Comparison of ENCODE assay signal across 2 cellular contexts in genomic region chr16:88910284-88911147, GRCh38.
TF ChIP-seq lines count a peak whose summit lies in the region.

No MANE protein-coding gene starts in this region.

TF ChIP-seq in HEK293, 187 proteins besides CTCF, POLR2A, EP300 and RAD21:
- TF ChIP-seq ZNF394 (tag by site-specific recombination; IDR thresholded peaks at IDR 0.05; ENCODE audit: borderline replicate concordance) (no peak), TSHZ1 (tag by site-specific recombination; IDR thresholded peaks at IDR 0.05; ENCODE audit: borderline replicate concordance) (no peak), ZNF223 (tag by site-specific recombination; IDR thresholded peaks at IDR 0.05) (no peak), ZNF211 (tag by site-specific recombination; IDR thresholded peaks at IDR 0.05; ENCODE audit: low read depth) (no peak), TCF7L2 (IDR thresholded peaks at IDR 0.05; ENCODE audit: borderline replicate concordance, low read depth, low read length) (no peak), ZSCAN30 (tag by site-specific recombination; IDR thresholded peaks at IDR 0.05) (no peak), ZSCAN5A (tag by site-specific recombination; IDR thresholded peaks at IDR 0.05) (no peak), EGR2 (tag by site-specific recombination; IDR thresholded peaks at IDR 0.05; ENCODE audit: low read depth) (0 out of 2 replicates have a peak, but pooled peaks have one; percentile 25), ZNF155 (tag by site-specific recombination; IDR thresholded peaks at IDR 0.05) (no peak), PRDM1 (tag by site-specific recombination; IDR thresholded peaks at IDR 0.05) (no peak), ZIC2 (tag by site-specific recombination; IDR thresholded peaks at IDR 0.05) (peak; percentile 22; the same call in 1 of the 2 replicates), ZNF521 (tag by site-specific recombination; IDR thresholded peaks at IDR 0.05) (no peak), ZFHX2 (tag by site-specific recombination; conservative IDR thresholded peaks at IDR 0.05) (peak; percentile 65), PRDM4 (tag by site-specific recombination; IDR thresholded peaks at IDR 0.05) (no peak)
- TF ChIP-seq, protein P1, sequence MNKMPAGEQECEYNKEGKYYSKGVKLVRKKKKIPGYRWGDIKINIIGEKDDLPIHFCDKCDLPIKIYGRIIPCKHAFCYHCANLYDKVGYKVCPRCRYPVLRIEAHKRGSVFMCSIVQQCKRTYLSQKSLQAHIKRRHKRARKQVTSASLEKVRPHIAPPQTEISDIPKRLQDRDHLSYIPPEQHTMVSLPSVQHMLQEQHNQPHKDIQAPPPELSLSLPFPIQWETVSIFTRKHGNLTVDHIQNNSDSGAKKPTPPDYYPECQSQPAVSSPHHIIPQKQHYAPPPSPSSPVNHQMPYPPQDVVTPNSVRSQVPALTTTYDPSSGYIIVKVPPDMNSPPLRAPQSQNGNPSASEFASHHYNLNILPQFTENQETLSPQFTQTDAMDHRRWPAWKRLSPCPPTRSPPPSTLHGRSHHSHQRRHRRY (tag by site-specific recombination; IDR thresholded peaks at IDR 0.05): no peak
- TF ChIP-seq, protein P2, sequence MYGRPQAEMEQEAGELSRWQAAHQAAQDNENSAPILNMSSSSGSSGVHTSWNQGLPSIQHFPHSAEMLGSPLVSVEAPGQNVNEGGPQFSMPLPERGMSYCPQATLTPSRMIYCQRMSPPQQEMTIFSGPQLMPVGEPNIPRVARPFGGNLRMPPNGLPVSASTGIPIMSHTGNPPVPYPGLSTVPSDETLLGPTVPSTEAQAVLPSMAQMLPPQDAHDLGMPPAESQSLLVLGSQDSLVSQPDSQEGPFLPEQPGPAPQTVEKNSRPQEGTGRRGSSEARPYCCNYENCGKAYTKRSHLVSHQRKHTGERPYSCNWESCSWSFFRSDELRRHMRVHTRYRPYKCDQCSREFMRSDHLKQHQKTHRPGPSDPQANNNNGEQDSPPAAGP (tag by site-specific recombination; IDR thresholded peaks at IDR 0.05): no peak

TF ChIP-seq in K562, 482 proteins besides CTCF, POLR2A, EP300 and RAD21:
- peak; percentile 17 for TF ChIP-seq RBM22 (IDR thresholded peaks at IDR 0.05; ENCODE audit: low read depth, low read length, poor library complexity, severe bottlenecking)
- TF ChIP-seq POLR2G (IDR thresholded peaks at IDR 0.05; ENCODE audit: low read depth, low read length): peak; percentile 38
- TF ChIP-seq MTA1 (IDR thresholded peaks at IDR 0.05; ENCODE audit: borderline replicate concordance): no peak
